In the genomic region with DNA sequence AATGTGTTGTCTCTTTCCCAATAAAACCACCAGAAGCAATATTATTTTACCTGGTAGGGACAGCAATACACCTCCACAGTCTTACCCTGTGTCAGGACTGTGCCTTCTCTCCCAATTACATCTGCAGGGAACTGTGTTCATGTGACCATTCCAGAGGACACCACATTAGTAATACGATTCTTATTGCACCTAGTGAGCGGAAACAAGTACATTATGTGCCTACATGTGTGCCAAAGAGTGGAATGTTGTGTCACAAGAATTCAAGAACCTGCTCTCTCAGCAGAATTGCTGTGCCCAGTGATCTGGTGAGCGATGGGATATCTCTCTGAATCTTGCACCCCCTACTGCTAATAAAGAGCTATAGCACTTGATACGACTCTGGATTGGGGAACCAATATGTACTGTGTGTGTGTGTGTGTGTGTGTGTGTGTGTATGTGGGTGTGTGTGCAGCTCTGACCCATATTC, we compare ENCODE assay signal across 10 cellular contexts. TPM values are rescaled to one million over a fixed set of nuclear protein-coding genes. Genes with fewer than 3 reads are reported as not detected.
DNase-seq lines count a peak whose midpoint lies in the region; ATAC-seq and TF ChIP-seq lines count a peak whose summit lies in the region.
"Had no signal": no experiment of that assay in that cellular context is flagged by ENCODE, and none has a peak within 500 bp of the region (broad histone marks: within the 10 kb centered on the region; RNA-seq: fewer than 3 reads in every experiment).

No MANE protein-coding gene starts in this region.

- H3K4me2 ChIP-seq in DND-41 (ENCODE audit: insufficient read depth, low read length) (no peak overlapping the region), mesendoderm (ENCODE audit: low read length) (no peak overlapping the region)

- H3K9me3 ChIP-seq in DND-41 (ENCODE audit: insufficient read depth, low read length, severe bottlenecking), result no peaks in the 10 kb centered on the region

- H2BK5ac ChIP-seq in mesendoderm (ENCODE audit: low read length), result no peak overlapping the region

- no peak for DNase-seq in DND-41
- peak; percentile 22 for DNase-seq in HuH-7.5 (ENCODE audit: low spot score)
- DNase-seq in brain microvascular endothelial cell, result peak; percentile 13
- peak; percentile 33 for DNase-seq in mesendoderm
- DNase-seq in NCI-H2171 (lab: John Stamatoyannopoulos, UW), result no peak
- no peak for DNase-seq in activated T-helper 1 cell treated with anti-CD3 and anti-CD28 coated beads, Interleukin-12 subunit alpha, Interleukin-12 subunit beta, Interleukin-2, Interleukin-4 antibody, amounts not matched to agents 30 ng/mL and 10 ng/mL and 1 ng/mL, durations not matched to agents 14 hours and 24 hours and 36 hours (ENCODE audit: low spot score)
- DNase-seq: islet precursor cell, NCI-H774 had no signal

- H3K79me2 ChIP-seq in DND-41 (ENCODE audit: insufficient read depth, low read length) (no peaks in the 10 kb centered on the region), mesendoderm (ENCODE audit: control insufficient read depth, insufficient read depth, low read length) (no peaks in the 10 kb centered on the region)

- H3K27me3 Mint-ChIP-seq in activated T-helper 1 cell treated with anti-CD3 and anti-CD28 coated beads, Interleukin-12 subunit alpha, Interleukin-12 subunit beta, Interleukin-2, Interleukin-4 antibody, amounts not matched to agents 30 ng/mL and 10 ng/mL and 1 ng/mL, durations not matched to agents 14 hours and 24 hours and 36 hours (ENCODE audit: insufficient read depth), result peaks cover 33% of the 10 kb centered on the region

- H2AFZ ChIP-seq in DND-41 (ENCODE audit: low read depth, low read length), result no peak overlapping the region

- no peak overlapping the region for H3K27ac Mint-ChIP-seq in activated T-helper 1 cell treated with anti-CD3 and anti-CD28 coated beads, Interleukin-12 subunit alpha, Interleukin-12 subunit beta, Interleukin-2, Interleukin-4 antibody, amounts not matched to agents 30 ng/mL and 10 ng/mL and 1 ng/mL, durations not matched to agents 14 hours and 24 hours and 36 hours

- ATAC-seq in DND-41 (ENCODE audit: insufficient read depth, low read depth) (no peak; the same call in 1 of the 3 replicates), HG02571 (IDR thresholded peaks at IDR 0.05; ENCODE audit: unreplicated experiment) (no peak), HG03378 (IDR thresholded peaks at IDR 0.05; ENCODE audit: unreplicated experiment) (no peak)

- no peak overlapping the region for H3K18ac ChIP-seq in mesendoderm (ENCODE audit: low read length)

- H3K4me1 Mint-ChIP-seq in activated T-helper 1 cell treated with anti-CD3 and anti-CD28 coated beads, Interleukin-12 subunit alpha, Interleukin-12 subunit beta, Interleukin-2, Interleukin-4 antibody, amounts not matched to agents 30 ng/mL and 10 ng/mL and 1 ng/mL, durations not matched to agents 14 hours and 24 hours and 36 hours (ENCODE audit: low read depth), result peaks cover 27% of the 10 kb centered on the region

- H4K20me1 ChIP-seq in DND-41 (ENCODE audit: insufficient read depth, low read length), result no peaks in the 10 kb centered on the region

- H3K27me3 ChIP-seq in DND-41 (ENCODE audit: insufficient read depth, low read length, poor library complexity), result no peaks in the 10 kb centered on the region
- H3K27me3 ChIP-seq in brain microvascular endothelial cell (replicated peaks), result no peaks in the 10 kb centered on the region
- no peaks in the 10 kb centered on the region for H3K27me3 ChIP-seq in mesendoderm (ENCODE audit: insufficient read depth, low read length, poor library complexity)

- H3K9ac ChIP-seq in DND-41 (ENCODE audit: low read depth, low read length) (no peak overlapping the region), mesendoderm (ENCODE audit: low read length) (no peak overlapping the region)

- no peak overlapping the region for H3K4ac ChIP-seq in mesendoderm (ENCODE audit: low read depth, low read length)

- H2AK5ac ChIP-seq in mesendoderm (ENCODE audit: low read length), result no peak overlapping the region

- no peaks in the 10 kb centered on the region for H3K79me1 ChIP-seq in mesendoderm (ENCODE audit: low read length)

- H3K4me3 ChIP-seq in DND-41 (ENCODE audit: low read depth in 1 of 2, low read length in 2 of 2), result no peak overlapping the region
- no peak overlapping the region for H3K4me3 ChIP-seq in brain microvascular endothelial cell (ENCODE audit: low read depth, low read length)
- H3K4me3 ChIP-seq in mesendoderm (ENCODE audit: low read length), result no peak overlapping the region

- H3K4me1 ChIP-seq in DND-41 (ENCODE audit: insufficient read depth, low read length) (no peaks in the 10 kb centered on the region), mesendoderm (ENCODE audit: control insufficient read depth, low read depth, low read length) (no peaks in the 10 kb centered on the region)

- no peaks in the 10 kb centered on the region for H3K9me3 Mint-ChIP-seq in activated T-helper 1 cell treated with anti-CD3 and anti-CD28 coated beads, Interleukin-12 subunit alpha, Interleukin-12 subunit beta, Interleukin-2, Interleukin-4 antibody, amounts not matched to agents 30 ng/mL and 10 ng/mL and 1 ng/mL, durations not matched to agents 14 hours and 24 hours and 36 hours

- H3K36me3 ChIP-seq in DND-41 (ENCODE audit: insufficient read depth, low read length) (no peaks in the 10 kb centered on the region), brain microvascular endothelial cell (replicated peaks) (no peaks in the 10 kb centered on the region), mesendoderm (ENCODE audit: control insufficient read depth, insufficient read depth, low read length) (no peaks in the 10 kb centered on the region)

- H3K23ac ChIP-seq in mesendoderm (ENCODE audit: low read length), result no peak overlapping the region

- no peak overlapping the region for H4K8ac ChIP-seq in mesendoderm (ENCODE audit: low read depth, low read length)

- H2BK15ac ChIP-seq in mesendoderm (replicated peaks; ENCODE audit: low read depth), result no peak overlapping the region

- TF ChIP-seq CTCF in DND-41 (IDR thresholded peaks at IDR 0.05; ENCODE audit: borderline replicate concordance, extremely low read depth, low read length, poor library complexity, severe bottlenecking) (peak; percentile 43), brain microvascular endothelial cell (IDR thresholded peaks at IDR 0.05; ENCODE audit: low read depth, low read length, missing control alignments) (peak; percentile 60)

- in situ Hi-C loops in brain microvascular endothelial cell (cut with HindIII; ENCODE audit: low pct_ligation_motif_present, low sequenced_read_pairs), result no loop called here

- no peak overlapping the region for H4K5ac ChIP-seq in mesendoderm (ENCODE audit: low read length)

- intact Hi-C loops in activated T-helper 1 cell treated with anti-CD3 and anti-CD28 coated beads, Interleukin-12 subunit alpha, Interleukin-12 subunit beta, Interleukin-2, Interleukin-4 antibody, amounts not matched to agents 30 ng/mL and 10 ng/mL and 1 ng/mL, durations not matched to agents 14 hours and 24 hours and 36 hours (cut with micrococcal nuclease), result no loop called here

- H3K27ac ChIP-seq in DND-41 (ENCODE audit: low read length), result no peak overlapping the region
- H3K27ac ChIP-seq in brain microvascular endothelial cell, result no peak overlapping the region
- H3K27ac ChIP-seq in mesendoderm (ENCODE audit: low read depth, low read length), result no peak overlapping the region

- no peak overlapping the region for H3K4me3 Mint-ChIP-seq in activated T-helper 1 cell treated with anti-CD3 and anti-CD28 coated beads, Interleukin-12 subunit alpha, Interleukin-12 subunit beta, Interleukin-2, Interleukin-4 antibody, amounts not matched to agents 30 ng/mL and 10 ng/mL and 1 ng/mL, durations not matched to agents 14 hours and 24 hours and 36 hours

- no peaks in the 10 kb centered on the region for H3K36me3 Mint-ChIP-seq in activated T-helper 1 cell treated with anti-CD3 and anti-CD28 coated beads, Interleukin-12 subunit alpha, Interleukin-12 subunit beta, Interleukin-2, Interleukin-4 antibody, amounts not matched to agents 30 ng/mL and 10 ng/mL and 1 ng/mL, durations not matched to agents 14 hours and 24 hours and 36 hours (ENCODE audit: low read depth)

- no CpG with 5 or more reads among the region's 4 CpGs for WGBS in mesendoderm (ENCODE audit: extremely low coverage, insufficient coverage, low lambda C conversion rate)

- no peak overlapping the region for H2BK120ac ChIP-seq in mesendoderm (ENCODE audit: low read depth, low read length)

- no peak overlapping the region for H3K56ac ChIP-seq in mesendoderm (ENCODE audit: low read length)

RNA-seq across cellular contexts. Expression of a gene that starts 57.4 kb away (rescaled TPM):
- 1.1 TPM for polyA plus RNA-seq in mesendoderm (2013, experiment 1 of 2)
- 1.1 TPM for polyA plus RNA-seq in mesendoderm (2013, experiment 2 of 2)
- total RNA-seq in activated T-helper 1 cell treated with anti-CD3 and anti-CD28 coated beads, Interleukin-12 subunit alpha, Interleukin-12 subunit beta, Interleukin-2, Interleukin-4 antibody, amounts not matched to agents 30 ng/mL and 10 ng/mL and 1 ng/mL, durations not matched to agents 14 hours and 24 hours and 36 hours, result 0.23 and 0.44 TPM in 2 replicates

Comparison
In these comparisons a context has a peak if more than half of its experiments do, and no peak if none do; other contexts are left out.
1. DNase-seq: peak in HuH-7.5 (single experiment), brain microvascular endothelial cell (single experiment) and mesendoderm (single experiment); none in DND-41 (single experiment), NCI-H2171 (single experiment) and activated T-helper 1 cell treated with anti-CD3 and anti-CD28 coated beads, Interleukin-12 subunit alpha, Interleukin-12 subunit beta, Interleukin-2, Interleukin-4 antibody, amounts not matched to agents 30 ng/mL and 10 ng/mL and 1 ng/mL, durations not matched to agents 14 hours and 24 hours and 36 hours (single experiment).